16 cellular contexts compared by ENCODE assay signal in genomic region chr5:14120176-14120575, GRCh38. TPM values are rescaled to one million over a fixed set of nuclear protein-coding genes. Genes with fewer than 3 reads are reported as not detected.
DNase-seq lines count a peak whose midpoint lies in the region; ATAC-seq and TF ChIP-seq lines count a peak whose summit lies in the region.
"Had no signal": no experiment of that assay in that cellular context is flagged by ENCODE, and none has a peak within 500 bp of the region (broad histone marks: within the 10 kb centered on the region; RNA-seq: fewer than 3 reads in every experiment).

No MANE protein-coding gene starts in this region.

- in situ Hi-C loops in Panc1 (cut with HindIII; ENCODE audit: low pct_unique_long_range_greater_than_20kb, low sequenced_read_pairs): loop anchor here (25.0 kb wide), 1 partner anchor 133 kb away; no protein-coding TSS in a partner anchor

- H2BK12ac ChIP-seq in trophoblast cell (ENCODE audit: low read length): peak overlapping the region; percentile 72

- H3K79me1 ChIP-seq in trophoblast cell (ENCODE audit: low read length): peaks cover 15% of the 10 kb centered on the region

- H2AK5ac ChIP-seq in trophoblast cell (ENCODE audit: low read length): peak overlapping the region; percentile 78

- no peak for TF ChIP-seq CTCF in Panc1 (IDR thresholded peaks at IDR 0.05)

- peak overlapping the region; percentile 50 for H4K91ac ChIP-seq in trophoblast cell (ENCODE audit: low read depth, low read length)

- H3K4me3 ChIP-seq in Panc1 (ENCODE audit: low read depth in 2 of 2, low read length in 2 of 2) (no peak overlapping the region), trophoblast cell (ENCODE audit: low read depth, low read length) (no peak overlapping the region)

- H4K8ac ChIP-seq in trophoblast cell (ENCODE audit: low read depth, low read length): no peak overlapping the region

- no peaks in the 10 kb centered on the region for H3K36me3 ChIP-seq in Panc1 (ENCODE audit: control insufficient read depth, insufficient read depth, low read length)
- no peaks in the 10 kb centered on the region for H3K36me3 ChIP-seq in trophoblast cell (ENCODE audit: control insufficient read depth in 1 of 2, insufficient read depth in 2 of 2, low read length in 2 of 2)
- H3K36me3 ChIP-seq: BE2C had no signal

- ATAC-seq in Right ventricle myocardium superior (ENCODE audit: poor library complexity): peak; percentile 71
- peak; percentile 64 for ATAC-seq in Panc1
- ATAC-seq in GM19463 (IDR thresholded peaks at IDR 0.05; ENCODE audit: unreplicated experiment): no peak

- H2BK5ac ChIP-seq in trophoblast cell (ENCODE audit: low read depth, low read length, poor library complexity): peak overlapping the region; percentile 20

- peak; percentile 40 for DNase-seq in Right ventricle myocardium superior
- DNase-seq in cardiac septum (ENCODE audit: low spot score): no peak
- peak; percentile 56 for DNase-seq in DMS79 treated with DMSO at 0.1 percent for 48 hours (lab: John Stamatoyannopoulos, UW)
- no peak for DNase-seq in Panc1 (ENCODE audit: low read depth, low spot score)
- no peak for DNase-seq in trophoblast cell
- DNase-seq in activated CD8-positive, alpha-beta memory T cell treated with anti-CD3 and anti-CD28 coated beads, Interleukin-2, amount 50 U/mL, for 48 hours: no peak
- DNase-seq: ACHN; BE2C; CD4-positive, CD25-positive, alpha-beta regulatory T cell; CD8-positive, alpha-beta memory T cell; COR-L47; DMS 273 treated with DMSO at 0.1 percent for 48 hours; DMS53; GDM1; H9 had no signal

- H2BK120ac ChIP-seq in trophoblast cell (ENCODE audit: insufficient read depth, low read length, poor library complexity): peak overlapping the region; percentile 65

- no peak overlapping the region for H2AFZ ChIP-seq in trophoblast cell (ENCODE audit: insufficient read depth, low read length, poor library complexity)

- H3K9me3 ChIP-seq in Panc1 (ENCODE audit: control insufficient read depth, insufficient read depth, low read depth, low read length) (no peaks in the 10 kb centered on the region), trophoblast cell (ENCODE audit: insufficient read depth, low read depth, low read length) (peaks cover 2% of the 10 kb centered on the region)
- H3K9me3 ChIP-seq: BE2C had no signal

- H3K4me1 ChIP-seq in Panc1 (ENCODE audit: control insufficient read depth, insufficient read depth, low read length) (0 out of 2 replicates have a peak, but pooled peaks cover 8% of the 10 kb centered on the region), trophoblast cell (ENCODE audit: control insufficient read depth in 1 of 2, insufficient read depth in 2 of 2, low read length in 2 of 2) (peaks cover 11 to 19% of the 10 kb centered on the region in 2 experiments)
- H3K4me1 ChIP-seq: BE2C had no signal

- CTCF ChIA-PET in Panc1 (lab: Charles Lee): no interaction called here

- H3K27me3 ChIP-seq in Panc1 (ENCODE audit: control insufficient read depth, insufficient read depth, low read length): no peaks in the 10 kb centered on the region
- H3K27me3 ChIP-seq in trophoblast cell (ENCODE audit: insufficient read depth, low read length): no peaks in the 10 kb centered on the region
- H3K27me3 ChIP-seq: BE2C had no signal

- no CpG with 5 or more reads among the region's 4 CpGs for WGBS in trophoblast cell (ENCODE audit: extremely low coverage, insufficient coverage, insufficient read length)

- no peak overlapping the region for H3K23ac ChIP-seq in trophoblast cell (ENCODE audit: low read length)

- peak overlapping the region; percentile 32; the same call in 1 of the 2 replicates for H3K27ac ChIP-seq in Panc1 (ENCODE audit: low read length)
- no peak overlapping the region for H3K27ac ChIP-seq in trophoblast cell (ENCODE audit: low read depth, low read length)

- H3K4ac ChIP-seq in trophoblast cell (ENCODE audit: low read depth, low read length): no peak overlapping the region

- H3K18ac ChIP-seq in trophoblast cell (ENCODE audit: low read length): peak overlapping the region; percentile 8

- H3K14ac ChIP-seq in trophoblast cell (ENCODE audit: low read length): peak overlapping the region; percentile 4

- no TSS peak for BruUV-seq in Panc1 (replicated peaks; lab: Mats Ljungman, UMichigan)

- intact Hi-C loops in Right ventricle myocardium superior (cut with DNase I) (no loop called here), cardiac septum (cut with DNase I) (no loop called here), Panc1 (cut with micrococcal nuclease; ENCODE audit: unreplicated experiment) (no loop called here)

- no peak overlapping the region for H4K12ac ChIP-seq in trophoblast cell (ENCODE audit: low read depth, low read length)

- H3K4me2 ChIP-seq in trophoblast cell (ENCODE audit: low read length): no peak overlapping the region

- POLR2A ChIA-PET in Panc1 (lab: Charles Lee): no interaction called here

- H3K9ac ChIP-seq in trophoblast cell (ENCODE audit: low read length): no peak overlapping the region

- H3K79me2 ChIP-seq in trophoblast cell (ENCODE audit: control insufficient read depth, insufficient read depth, low read length, poor library complexity): no peaks in the 10 kb centered on the region

RNA-seq across cellular contexts. Expression of gene TRIO, which starts 23.0 kb away (rescaled TPM):
- 56.0 TPM for total RNA-seq in Right ventricle myocardium superior
- total RNA-seq in cardiac septum: 89.8 TPM
- total RNA-seq in Panc1 (2021; ENCODE audit: unreplicated experiment): 349 TPM
- 213 TPM for polyA plus RNA-seq in Panc1 (2012; ENCODE audit: insufficient read length)
- polyA plus RNA-seq in trophoblast cell (2013): 47.9 and 49.7 TPM in 2 replicates

Comparison
In these comparisons a context has a peak if more than half of its experiments do, and no peak if none do; other contexts are left out.
1. DNase-seq: peak in Right ventricle myocardium superior (single experiment) and DMS79 treated with DMSO at 0.1 percent for 48 hours (single experiment); none in cardiac septum (single experiment), Panc1 (single experiment), trophoblast cell (0 of 2) and activated CD8-positive, alpha-beta memory T cell treated with anti-CD3 and anti-CD28 coated beads, Interleukin-2, amount 50 U/mL, for 48 hours (single experiment).